22 cellular contexts compared by ENCODE assay signal in the genomic region with DNA sequence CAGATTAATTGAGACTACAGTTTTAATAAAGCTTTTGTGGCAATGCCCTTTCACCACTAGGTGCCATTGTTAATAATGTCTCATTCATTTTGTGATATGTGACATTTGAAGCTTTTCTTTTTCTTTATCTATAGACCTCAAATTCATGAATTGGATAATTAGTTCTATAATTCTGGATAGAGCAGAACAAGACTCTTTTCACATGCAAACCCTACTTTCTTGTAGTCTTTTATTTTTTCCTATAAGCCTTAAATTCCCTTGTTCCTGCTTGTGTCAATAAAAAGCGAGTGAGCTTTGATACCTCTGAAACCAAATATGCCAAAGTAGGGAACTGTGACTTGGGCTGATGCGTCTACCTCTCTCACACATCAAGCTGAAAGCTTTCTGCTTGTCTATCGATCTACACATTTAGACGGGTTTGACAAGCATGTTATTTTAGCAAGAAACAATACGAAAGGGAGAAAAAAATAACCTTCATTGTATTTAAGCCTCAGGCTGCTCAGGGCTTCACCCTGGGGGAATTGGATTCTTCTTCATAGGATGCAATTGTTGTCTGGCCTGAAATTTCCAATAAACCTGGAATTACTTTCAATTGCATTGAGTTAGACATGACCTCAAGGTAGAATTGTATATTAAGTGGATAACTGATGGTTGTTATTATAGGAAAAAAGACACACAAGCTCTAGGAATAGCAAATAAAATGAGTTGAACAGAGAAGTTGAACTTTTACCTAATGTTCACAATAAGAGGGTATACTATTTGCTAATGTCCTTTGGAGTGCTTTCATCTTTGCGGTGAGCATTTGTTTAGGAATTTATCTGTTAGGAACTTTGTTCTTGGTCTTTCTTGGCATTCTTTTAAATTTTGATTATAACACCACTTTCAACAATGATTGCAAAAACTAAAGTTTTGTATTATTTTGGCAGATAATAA.
"Had no signal": no experiment of that assay in that cellular context is flagged by ENCODE, and none has a peak within 500 bp of the region (broad histone marks: within the 10 kb centered on the region; RNA-seq: fewer than 3 reads in every experiment).

No MANE protein-coding gene starts in this region.

- H3K9me2 ChIP-seq: SK-N-SH had no signal

- H3K27me3 ChIP-seq: ascending aorta, Peyer's patch, SJCRH30 had no signal

- H3K4me2 ChIP-seq: SK-N-SH had no signal

- H3K4me1 ChIP-seq: ascending aorta, Peyer's patch, SJCRH30 had no signal

- H3K27ac ChIP-seq: ascending aorta, Peyer's patch, RWPE1, SJCRH30, VCaP had no signal

- DNase-seq: activated CD4-positive, alpha-beta T cell treated with anti-CD3 and anti-CD28 coated beads, Interleukin-2, amount 50 U/mL, for 1 hour; activated CD4-positive, CD25-positive, alpha-beta regulatory T cell; activated CD8-positive, alpha-beta memory T cell treated with anti-CD3 and anti-CD28 coated beads, Interleukin-2, amount 50 U/mL, for 4 hours; activated CD8-positive, alpha-beta T cell treated with anti-CD3 and anti-CD28 coated beads for 36 hours; KG1; NCI-H1092; NCI-H1417; NCI-H1694 treated with DMSO at 0.1 percent for 48 hours; NCI-H2029 treated with DMSO at 0.1 percent for 48 hours; NCI-H2171; NCI-H345; NCI-H510A; NCI-H526 treated with DMSO at 0.1 percent for 48 hours; NK-92 treated with Interleukin-12 subunit alpha and Interleukin-12 subunit beta, amount 100 ng/mL, for 24 hours; Peyer's patch; Right ventricle myocardium superior; SJCRH30; SK-N-SH; T-helper 1 cell had no signal

- ATAC-seq: activated CD8-positive, alpha-beta T cell treated with anti-CD3 and anti-CD28 coated beads for 36 hours had no signal

- H3K36me3 ChIP-seq: ascending aorta, Peyer's patch, SJCRH30 had no signal

- H3K9ac ChIP-seq: SK-N-SH had no signal

- H3K4me3 ChIP-seq: ascending aorta, Peyer's patch, SJCRH30 had no signal

- H3K9me3 ChIP-seq: ascending aorta, Peyer's patch, SJCRH30, SK-N-SH had no signal
